ENCODE assay signal across 14 cellular contexts in genomic region chr2:221716434-221717303, GRCh38.
DNase-seq lines count a peak whose midpoint lies in the region; ATAC-seq, FAIRE-seq and TF ChIP-seq lines count a peak whose summit lies in the region.
"Had no signal": no experiment of that assay in that cellular context is flagged by ENCODE, and none has a peak within 500 bp of the region (broad histone marks: within the 10 kb centered on the region; RNA-seq: fewer than 3 reads in every experiment).

No MANE protein-coding gene starts in this region.

- no peak overlapping the region for H2BK5ac ChIP-seq in H1 (ENCODE audit: low read depth, low read length)

- H3K23me2 ChIP-seq in H1 (ENCODE audit: low read depth, low read length): no peaks in the 10 kb centered on the region

- ATAC-seq in GM19463 (IDR thresholded peaks at IDR 0.05; ENCODE audit: unreplicated experiment): no peak
- ATAC-seq in HG03521 (IDR thresholded peaks at IDR 0.05; ENCODE audit: unreplicated experiment): no peak
- ATAC-seq: activated T-cell treated with anti-CD3 and anti-CD28 coated beads, Interleukin-2, amount 50 U/mL, for 72 hours had no signal

- 88% methylated on average over 10 of the region's 10 CpGs; no CpG with 5 or more reads in 1 of the 2 experiments for WGBS in H1 (ENCODE audit: extremely low coverage in 1 of 2, insufficient coverage in 1 of 2, insufficient read length in 1 of 2, insufficient replicate concordance in 2 of 2, low coverage in 1 of 2, low lambda C conversion rate in 2 of 2, missing lambda C conversion rate in 1 of 2), 2 experiments

- H3K4me1 Mint-ChIP-seq in progenitor cell of endocrine pancreas (ENCODE audit: low read depth) (peaks cover 16% of the 10 kb centered on the region), endothelial cell (ENCODE audit: unreplicated experiment) (no peaks in the 10 kb centered on the region)

- no peaks in the 10 kb centered on the region for H3K79me2 ChIP-seq in H1 (ENCODE audit: control insufficient read depth in 1 of 2, insufficient read depth in 2 of 2, low read length in 2 of 2)

- H3K36me3 Mint-ChIP-seq in progenitor cell of endocrine pancreas (ENCODE audit: insufficient read depth) (peaks cover 2% of the 10 kb centered on the region), endothelial cell (ENCODE audit: low read depth, unreplicated experiment) (no peaks in the 10 kb centered on the region)
- H3K36me3 Mint-ChIP-seq: brain had no signal

- no peak overlapping the region for H4K5ac ChIP-seq in H1 (ENCODE audit: insufficient read length, low read depth, low read length)

- no peak overlapping the region for H2BK20ac ChIP-seq in H1 (ENCODE audit: low read length)

- TF ChIP-seq CTCF in H1 (IDR thresholded peaks at IDR 0.05; ENCODE audit: control extremely low read depth in 1 of 3, insufficient read depth in 1 of 3, low read depth in 1 of 3, low read length in 3 of 3) (no peak), progenitor cell of endocrine pancreas (IDR thresholded peaks at IDR 0.05; ENCODE audit: unreplicated experiment) (no peak), endothelial cell (IDR thresholded peaks at IDR 0.05; ENCODE audit: unreplicated experiment) (no peak)

- peaks cover 0 to 3% of the 10 kb centered on the region in 2 experiments; a peak in 1 of 4 replicates for H3K9me3 ChIP-seq in H1 (ENCODE audit: insufficient read depth in 2 of 2, low read depth in 1 of 2, low read length in 1 of 2)
- H3K9me3 ChIP-seq: tibial artery had no signal

- no peak overlapping the region for H4K8ac ChIP-seq in H1 (ENCODE audit: extremely low read depth, insufficient read depth, low read length)

- H3K27me3 Mint-ChIP-seq in progenitor cell of endocrine pancreas (no peaks in the 10 kb centered on the region), endothelial cell (ENCODE audit: unreplicated experiment) (no peaks in the 10 kb centered on the region)
- H3K27me3 Mint-ChIP-seq: brain had no signal

- no peak overlapping the region for H2BK15ac ChIP-seq in H1 (ENCODE audit: low read length)

- H3K4me1 ChIP-seq in H1 (replicated peaks in 1 of 4; ENCODE audit: control insufficient read depth in 3 of 4, insufficient read depth in 4 of 4, low read length in 3 of 4): peaks cover 0 to 7% (median 3%) of the 10 kb centered on the region in 4 experiments; a peak in 4 of 7 replicates
- H3K4me1 ChIP-seq: tibial artery had no signal

- FAIRE-seq in H1 (lab: Jason Lieb, UNC): no peak

- H3K18ac ChIP-seq in H1 (ENCODE audit: extremely low read depth, low read length): no peak overlapping the region

- H3K27ac ChIP-seq in H1 (ENCODE audit: low read depth, low read length): no peak overlapping the region
- H3K27ac ChIP-seq: tibial artery had no signal

- H3K23ac ChIP-seq in H1 (ENCODE audit: insufficient read length): no peak overlapping the region

- H2BK120ac ChIP-seq in H1 (replicated peaks; ENCODE audit: low read depth, low read length): no peak overlapping the region

- H4K91ac ChIP-seq in H1 (replicated peaks; ENCODE audit: insufficient read length, low read length): no peak overlapping the region

- POLR2A ChIA-PET in H1 (lab: Charles Lee; ENCODE audit: partially characterized antibody): no interaction called here

- H3K9me3 Mint-ChIP-seq in progenitor cell of endocrine pancreas (ENCODE audit: low read depth) (peaks cover 17% of the 10 kb centered on the region), endothelial cell (ENCODE audit: unreplicated experiment) (no peaks in the 10 kb centered on the region)

- TF ChIP-seq RAD21 in H1 (IDR thresholded peaks at IDR 0.05 in 1 of 2, conservative IDR thresholded peaks at IDR 0.05 in 1 of 2; ENCODE audit: low read depth in 2 of 2, low read length in 2 of 2): no peak

- peak; percentile 4 for DNase-seq in EH (ENCODE audit: low read depth)
- peak; percentile 58 for DNase-seq in NCI-H226
- DNase-seq in H1 (ENCODE audit: low read depth in 1 of 2, low spot score in 2 of 2): no peak
- no peak for DNase-seq in progenitor cell of endocrine pancreas (ENCODE audit: low spot score, unreplicated experiment)
- DNase-seq in endothelial cell (ENCODE audit: low spot score): no peak
- no peak for DNase-seq in germinal center (ENCODE audit: low spot score)
- DNase-seq: activated CD4-positive, alpha-beta T cell treated with anti-CD3 and anti-CD28 coated beads for 48 hours; activated T-cell treated with anti-CD3 and anti-CD28 coated beads, Interleukin-2, amount 50 U/mL, for 72 hours; hypothalamus; NCI-H1092 treated with DMSO at 0.1 percent for 48 hours; tibial artery had no signal

- no peak overlapping the region for H3K4ac ChIP-seq in H1 (replicated peaks; ENCODE audit: insufficient read length, low read depth, low read length)

- H4K20me1 ChIP-seq in H1 (replicated peaks in 1 of 2; ENCODE audit: control insufficient read depth in 1 of 2, insufficient read depth in 2 of 2, low read length in 2 of 2): no peaks in the 10 kb centered on the region

- TF ChIP-seq POLR2A in H1 (IDR thresholded peaks at IDR 0.05; ENCODE audit: control extremely low read depth in 1 of 2, low read depth in 2 of 2, low read length in 2 of 2): no peak

- H3K4me3 ChIP-seq in H1 (ENCODE audit: extremely low read depth in 1 of 4, insufficient read depth in 2 of 4, low read depth in 3 of 4, low read length in 4 of 4): no peak overlapping the region
- H3K4me3 ChIP-seq: tibial artery had no signal

- H2AK5ac ChIP-seq in H1 (ENCODE audit: low read depth, low read length): no peak overlapping the region

- peak overlapping the region; percentile 6; the same call in 1 of the 2 replicates for H2BK12ac ChIP-seq in H1 (ENCODE audit: low read depth, low read length)

- H3K4me2 ChIP-seq in H1 (ENCODE audit: insufficient read depth in 1 of 2, low read depth in 2 of 2, low read length in 2 of 2): peak overlapping the region in 1 of 2 experiments; percentile 30; a peak in 1 of 4 replicates

- H3K9ac ChIP-seq in H1 (replicated peaks in 1 of 4; ENCODE audit: extremely low read depth in 1 of 4, low read depth in 3 of 4, low read length in 3 of 4): no peak overlapping the region

- no peaks in the 10 kb centered on the region for H3K36me3 ChIP-seq in H1 (ENCODE audit: control insufficient read depth in 2 of 4, insufficient read depth in 4 of 4, low read length in 3 of 4)
- H3K36me3 ChIP-seq: tibial artery had no signal

- H3K14ac ChIP-seq in H1 (ENCODE audit: insufficient read length): no peak overlapping the region

- no peaks in the 10 kb centered on the region for H3K27me3 ChIP-seq in H1 (replicated peaks in 1 of 4; ENCODE audit: control insufficient read depth in 3 of 4, extremely low read depth in 1 of 4, insufficient read depth in 3 of 4, low read length in 3 of 4)
- H3K27me3 ChIP-seq: tibial artery had no signal

- no peak overlapping the region for H3K4me3 Mint-ChIP-seq in progenitor cell of endocrine pancreas (ENCODE audit: low read depth)
- H3K4me3 Mint-ChIP-seq in endothelial cell (ENCODE audit: unreplicated experiment): no peak overlapping the region
- H3K4me3 Mint-ChIP-seq: activated T-cell treated with anti-CD3 and anti-CD28 coated beads, Interleukin-2, amount 50 U/mL, for 72 hours; brain had no signal

- no peak overlapping the region for H2AFZ ChIP-seq in H1 (ENCODE audit: low read length)

- no peaks in the 10 kb centered on the region for H3K79me1 ChIP-seq in H1 (ENCODE audit: low read depth, low read length)

- no peak for TF ChIP-seq EP300 in H1 (IDR thresholded peaks at IDR 0.05; ENCODE audit: borderline replicate concordance in 1 of 2, low read depth in 2 of 2, low read length in 2 of 2)

- H3K56ac ChIP-seq in H1 (replicated peaks; ENCODE audit: insufficient read length, low read depth, low read length): no peak overlapping the region

- H3K27ac Mint-ChIP-seq in progenitor cell of endocrine pancreas (peak overlapping the region; percentile 59), endothelial cell (ENCODE audit: unreplicated experiment) (no peak overlapping the region)
- H3K27ac Mint-ChIP-seq: activated T-cell treated with anti-CD3 and anti-CD28 coated beads, Interleukin-2, amount 50 U/mL, for 72 hours had no signal

- CTCF ChIA-PET in H1 (lab: Charles Lee; ENCODE audit: partially characterized antibody): no interaction called here

TF ChIP-seq in H1, 55 proteins besides CTCF, POLR2A, EP300 and RAD21:
- TF ChIP-seq TAF1 (IDR thresholded peaks at IDR 0.05; ENCODE audit: low read depth, low read length): no peak
- no peak for TF ChIP-seq TEAD4 (IDR thresholded peaks at IDR 0.05; ENCODE audit: low read depth, low read length)
- TF ChIP-seq TAF7 (optimal IDR thresholded peaks at IDR 0.05; ENCODE audit: borderline replicate concordance, low read depth, low read length): no peak
- no peak for TF ChIP-seq SP1 (IDR thresholded peaks at IDR 0.05; ENCODE audit: low read depth, low read length)
- TF ChIP-seq SIRT6 (IDR thresholded peaks at IDR 0.05; ENCODE audit: low read length): no peak
- no peak for TF ChIP-seq SUZ12 (IDR thresholded peaks at IDR 0.05; ENCODE audit: low read length)
- no peak for TF ChIP-seq EGR1 (IDR thresholded peaks at IDR 0.05; ENCODE audit: borderline replicate concordance, low read depth, low read length)
- no peak for TF ChIP-seq POU5F1 (IDR thresholded peaks at IDR 0.05; ENCODE audit: low read depth, low read length)
TF ChIP-seq in H1: peak in this region for 0.

Comparison
In these comparisons a context has a peak if more than half of its experiments do, and no peak if none do; other contexts are left out.
1. DNase-seq: peak in EH (single experiment) and NCI-H226 (single experiment); none in H1 (0 of 2), progenitor cell of endocrine pancreas (single experiment), endothelial cell (single experiment) and germinal center (single experiment).